In the genomic region with DNA sequence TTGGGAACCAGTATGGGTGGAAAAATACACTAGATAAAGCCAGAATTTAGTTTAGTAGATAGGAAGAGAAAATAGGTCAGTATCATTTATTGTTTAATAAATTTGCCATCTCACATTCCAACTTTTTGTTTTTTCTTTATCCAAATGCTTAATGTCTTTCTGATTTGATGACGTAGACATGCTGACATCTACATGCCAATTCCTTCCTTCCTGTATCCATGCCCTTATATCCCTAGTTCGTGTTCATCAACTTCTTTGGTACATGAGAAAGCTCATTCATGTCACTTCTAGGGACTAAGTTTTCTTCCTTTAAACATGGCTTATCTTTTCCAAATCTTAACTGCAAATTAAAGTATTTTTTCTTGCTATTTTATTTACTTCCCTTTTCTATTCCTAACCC, we compare ENCODE assay signal across 37 cellular contexts.
"Had no signal": no experiment of that assay in that cellular context is flagged by ENCODE, and none has a peak within 500 bp of the region (broad histone marks: within the 10 kb centered on the region; RNA-seq: fewer than 3 reads in every experiment).

No MANE protein-coding gene starts in this region.

- H3K4me3 Mint-ChIP-seq: activated B cell treated with CpG ODN at 0.5 μM for 24 hours; activated CD4-positive, alpha-beta memory T cell treated with anti-CD3 and anti-CD28 coated beads for 36 hours; activated CD4-positive, alpha-beta T cell treated with anti-CD3 and anti-CD28 coated beads, Interleukin-2, amount 10 ng/mL, durations not matched to agents 24 days and 14 days; activated CD8-positive, alpha-beta T cell treated with anti-CD3 and anti-CD28 coated beads for 36 hours; activated naive CD4-positive, alpha-beta T cell treated with anti-CD3 and anti-CD28 coated beads for 36 hours; activated naive CD8-positive, alpha-beta T cell treated with anti-CD3 and anti-CD28 coated beads for 36 hours; activated T-cell treated with anti-CD3 and anti-CD28 coated beads, Interleukin-2, amount 50 U/mL, for 4 hours; activated T-cell treated with anti-CD3 and anti-CD28 coated beads, Interleukin-2, amount 50 U/mL, for 72 hours; activated T-helper 1 cell treated with anti-CD3 and anti-CD28 coated beads, Interleukin-12 subunit alpha, Interleukin-12 subunit beta, Interleukin-2, Interleukin-4 antibody, amounts not matched to agents 30 ng/mL and 10 ng/mL and 1 ng/mL, durations not matched to agents 14 hours and 24 hours and 36 hours; activated T-helper 17 cell treated with anti-CD3 and anti-CD28 coated beads, Interleukin-2, amount 50 U/mL, for 72 hours; T-helper 1 cell treated with Interleukin-12 subunit alpha and Interleukin-12 subunit beta and Interleukin-4 antibody, amounts not matched to agents 30 μg/mL and 1 μg/mL, for 36 hours; T-helper 2 cell treated with Interferon-gamma antibody and Interleukin-4, amounts not matched to agents 5 μg/mL and 100 μg/mL, for 36 hours had no signal

- H3K27ac ChIP-seq: adrenal gland, body of pancreas, brain microvascular endothelial cell, breast epithelium, VCaP had no signal

- ATAC-seq: activated CD8-positive, alpha-beta T cell treated with anti-CD3 and anti-CD28 coated beads for 36 hours; activated naive CD4-positive, alpha-beta T cell treated with anti-CD3 and anti-CD28 coated beads, Interleukin-2, amount 50 U/mL, for 72 hours; activated T-cell treated with anti-CD3 and anti-CD28 coated beads, Interleukin-2, amount 50 U/mL, for 4 hours; activated T-cell treated with anti-CD3 and anti-CD28 coated beads, Interleukin-2, amount 50 U/mL, for 72 hours; activated T-helper 17 cell treated with anti-CD3 and anti-CD28 coated beads, Interleukin-2, amount 50 U/mL, for 72 hours; body of pancreas had no signal

- H3K4me1 ChIP-seq: adrenal gland, body of pancreas, breast epithelium had no signal

- H3K9me3 Mint-ChIP-seq: activated B cell treated with CpG ODN at 0.5 μM for 24 hours; activated CD4-positive, alpha-beta memory T cell treated with anti-CD3 and anti-CD28 coated beads for 36 hours; activated CD4-positive, alpha-beta T cell treated with anti-CD3 and anti-CD28 coated beads, Interleukin-2, amount 10 ng/mL, durations not matched to agents 24 days and 14 days; activated CD8-positive, alpha-beta T cell treated with anti-CD3 and anti-CD28 coated beads for 36 hours; activated naive CD4-positive, alpha-beta T cell treated with anti-CD3 and anti-CD28 coated beads for 36 hours; activated naive CD4-positive, alpha-beta T cell treated with anti-CD3 and anti-CD28 coated beads, Interleukin-2, amount 50 U/mL, for 72 hours; activated naive CD8-positive, alpha-beta T cell treated with anti-CD3 and anti-CD28 coated beads for 36 hours; activated T-cell treated with anti-CD3 and anti-CD28 coated beads, Interleukin-2, amount 50 U/mL, for 4 hours; activated T-cell treated with anti-CD3 and anti-CD28 coated beads, Interleukin-2, amount 50 U/mL, for 72 hours; activated T-helper 1 cell treated with anti-CD3 and anti-CD28 coated beads, Interleukin-12 subunit alpha, Interleukin-12 subunit beta, Interleukin-2, Interleukin-4 antibody, amounts not matched to agents 30 ng/mL and 10 ng/mL and 1 ng/mL, durations not matched to agents 14 hours and 24 hours and 36 hours; activated T-helper 17 cell treated with anti-CD3 and anti-CD28 coated beads, Interleukin-2, amount 50 U/mL, for 72 hours; T-helper 1 cell treated with Interleukin-12 subunit alpha and Interleukin-12 subunit beta and Interleukin-4 antibody, amounts not matched to agents 30 μg/mL and 1 μg/mL, for 36 hours; T-helper 2 cell treated with Interferon-gamma antibody and Interleukin-4, amounts not matched to agents 5 μg/mL and 100 μg/mL, for 36 hours had no signal

- H3K4me1 Mint-ChIP-seq: activated B cell treated with CpG ODN at 0.5 μM for 24 hours; activated CD4-positive, alpha-beta T cell treated with anti-CD3 and anti-CD28 coated beads, Interleukin-2, amount 10 ng/mL, durations not matched to agents 24 days and 14 days; activated naive CD8-positive, alpha-beta T cell treated with anti-CD3 and anti-CD28 coated beads for 36 hours; activated T-helper 17 cell treated with anti-CD3 and anti-CD28 coated beads, Interleukin-2, amount 50 U/mL, for 72 hours had no signal

- FAIRE-seq: astrocyte, TTC549 had no signal

- H3K27me3 Mint-ChIP-seq: activated CD4-positive, alpha-beta T cell treated with anti-CD3 and anti-CD28 coated beads, Interleukin-2, amount 10 ng/mL, durations not matched to agents 24 days and 14 days had no signal

- H3K36me3 ChIP-seq: adrenal gland, brain microvascular endothelial cell, breast epithelium had no signal

- H3K36me3 Mint-ChIP-seq: activated CD4-positive, alpha-beta memory T cell treated with anti-CD3 and anti-CD28 coated beads for 36 hours; activated naive CD4-positive, alpha-beta T cell treated with anti-CD3 and anti-CD28 coated beads, Interleukin-2, amount 50 U/mL, for 72 hours; activated naive CD8-positive, alpha-beta T cell treated with anti-CD3 and anti-CD28 coated beads for 36 hours had no signal

- H3K9me3 ChIP-seq: adrenal gland, body of pancreas, breast epithelium had no signal

- H3K27me3 ChIP-seq: adrenal gland, body of pancreas, brain microvascular endothelial cell, breast epithelium had no signal

- DNase-seq: activated B cell treated with CpG ODN at 0.5 μM for 24 hours; activated CD4-positive, alpha-beta memory T cell treated with anti-CD3 and anti-CD28 coated beads for 36 hours; activated CD4-positive, alpha-beta T cell treated with anti-CD3 and anti-CD28 coated beads for 4 hours; activated CD4-positive, alpha-beta T cell treated with anti-CD3 and anti-CD28 coated beads, Interleukin-2, amount 10 ng/mL, durations not matched to agents 24 days and 14 days; activated CD4-positive, alpha-beta T cell treated with anti-CD3 and anti-CD28 coated beads, Interleukin-2, amount 50 U/mL, for 1 hour; activated CD4-positive, alpha-beta T cell treated with anti-CD3 and anti-CD28 coated beads, Interleukin-2, amount 50 U/mL, for 4 hours; activated CD4-positive, CD25-positive, alpha-beta regulatory T cell treated with anti-CD3 and anti-CD28 coated beads, Interleukin-2, amount 50 U/mL, for 72 hours; activated CD8-positive, alpha-beta memory T cell treated with anti-CD3 and anti-CD28 coated beads, Interleukin-2, amount 50 U/mL, for 4 hours; activated CD8-positive, alpha-beta T cell treated with anti-CD3 and anti-CD28 coated beads for 36 hours; activated effector memory CD4-positive, alpha-beta T cell treated with anti-CD3 and anti-CD28 coated beads, Interleukin-2, amount 50 U/mL, for 16 hours; activated gamma-delta T cell treated with Interleukin-2 at 50 U/mL for 16 hours; activated naive CD4-positive, alpha-beta T cell; activated naive CD4-positive, alpha-beta T cell treated with anti-CD3 and anti-CD28 coated beads for 36 hours; activated naive CD4-positive, alpha-beta T cell treated with anti-CD3 and anti-CD28 coated beads, Interleukin-2, amount 50 U/mL, for 16 hours; activated naive CD8-positive, alpha-beta T cell treated with anti-CD3 and anti-CD28 coated beads for 36 hours; activated T-cell treated with anti-CD3 and anti-CD28 coated beads for 4 hours; activated T-cell treated with anti-CD3 and anti-CD28 coated beads, Interleukin-2, amount 50 U/mL, for 1 hour; activated T-cell treated with anti-CD3 and anti-CD28 coated beads, Interleukin-2, amount 50 U/mL, for 4 hours; activated T-cell treated with anti-CD3 and anti-CD28 coated beads, Interleukin-2, amount 50 U/mL, for 72 hours; amniotic stem cell; aorta; body of pancreas; brain microvascular endothelial cell; central memory CD4-positive, alpha-beta T cell; T-helper 1 cell; T-helper 2 cell; T-helper 9 cell had no signal

- H3K27ac Mint-ChIP-seq: activated B cell treated with CpG ODN at 0.5 μM for 24 hours; activated CD4-positive, alpha-beta memory T cell treated with anti-CD3 and anti-CD28 coated beads for 36 hours; activated CD4-positive, alpha-beta T cell treated with anti-CD3 and anti-CD28 coated beads, Interleukin-2, amount 10 ng/mL, durations not matched to agents 24 days and 14 days; activated CD8-positive, alpha-beta T cell treated with anti-CD3 and anti-CD28 coated beads for 36 hours; activated naive CD4-positive, alpha-beta T cell treated with anti-CD3 and anti-CD28 coated beads for 36 hours; activated naive CD4-positive, alpha-beta T cell treated with anti-CD3 and anti-CD28 coated beads, Interleukin-2, amount 50 U/mL, for 72 hours; activated naive CD8-positive, alpha-beta T cell treated with anti-CD3 and anti-CD28 coated beads for 36 hours; activated T-cell treated with anti-CD3 and anti-CD28 coated beads, Interleukin-2, amount 50 U/mL, for 72 hours; activated T-helper 1 cell treated with anti-CD3 and anti-CD28 coated beads, Interleukin-12 subunit alpha, Interleukin-12 subunit beta, Interleukin-2, Interleukin-4 antibody, amounts not matched to agents 30 ng/mL and 10 ng/mL and 1 ng/mL, durations not matched to agents 14 hours and 24 hours and 36 hours; activated T-helper 17 cell treated with anti-CD3 and anti-CD28 coated beads, Interleukin-2, amount 50 U/mL, for 72 hours; T-helper 1 cell treated with Interleukin-12 subunit alpha and Interleukin-12 subunit beta and Interleukin-4 antibody, amounts not matched to agents 30 μg/mL and 1 μg/mL, for 36 hours; T-helper 2 cell treated with Interferon-gamma antibody and Interleukin-4, amounts not matched to agents 5 μg/mL and 100 μg/mL, for 36 hours had no signal

- H3K4me3 ChIP-seq: adrenal gland, body of pancreas, breast epithelium had no signal
